Comparison of ENCODE assay signal across 8 cellular contexts in the genomic region with DNA sequence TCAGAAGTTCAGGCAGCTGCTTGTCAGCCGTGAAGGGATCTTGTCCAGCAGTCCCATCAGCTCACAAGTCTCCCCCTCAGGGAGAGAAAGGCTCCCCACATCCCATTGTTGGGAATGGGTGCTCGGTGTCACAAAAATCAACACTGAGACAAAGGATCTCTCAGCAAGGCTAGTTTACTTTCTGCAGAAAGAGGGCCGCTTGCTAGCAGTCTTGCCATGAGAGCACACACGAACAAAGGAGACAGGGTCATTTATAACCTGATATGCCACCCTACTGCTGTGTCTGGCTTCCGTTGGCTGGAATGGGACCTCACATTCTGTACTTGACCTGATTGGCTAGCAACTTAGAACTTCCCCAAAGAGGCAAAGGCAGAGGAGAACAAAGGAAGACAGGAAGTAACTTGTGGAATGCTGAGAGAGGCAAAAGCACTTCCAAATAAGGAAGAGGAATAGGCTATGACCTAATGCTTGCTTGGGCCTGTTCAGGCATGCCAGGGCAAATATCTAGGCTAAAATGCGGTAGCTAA. TPM values are rescaled to one million over a fixed set of nuclear protein-coding genes. Genes with fewer than 3 reads are reported as not detected.
DNase-seq lines count a peak whose midpoint lies in the region; ATAC-seq and TF ChIP-seq lines count a peak whose summit lies in the region.

No MANE protein-coding gene starts in this region.

- H3K4me1 Mint-ChIP-seq in MCF 10A (ENCODE audit: insufficient read depth, unreplicated experiment), result peaks cover 27% of the 10 kb centered on the region
- no peaks in the 10 kb centered on the region for H3K4me1 Mint-ChIP-seq in natural killer cell treated with Interleukin-12 subunit alpha and Interleukin-12 subunit beta and Interleukin-15 and Interleukin-18, amount 100 ng/mL, for 72 hours (ENCODE audit: low read depth in 2 of 2)

- H3K4me3 Mint-ChIP-seq in MCF 10A (ENCODE audit: unreplicated experiment), result peak overlapping the region; percentile 62
- no peak overlapping the region for H3K4me3 Mint-ChIP-seq in natural killer cell treated with Interleukin-12 subunit alpha and Interleukin-12 subunit beta and Interleukin-15 and Interleukin-18, amount 100 ng/mL, for 72 hours

- no peaks in the 10 kb centered on the region for H3K9me3 ChIP-seq in transverse colon

- H3K27ac ChIP-seq in transverse colon, result peak overlapping the region; percentile 49 to 67 (median 58)

- H3K4me3 ChIP-seq in transverse colon, result no peak overlapping the region

- TF ChIP-seq CTCF in MCF 10A (IDR thresholded peaks at IDR 0.05; ENCODE audit: unreplicated experiment) (no peak), transverse colon (IDR thresholded peaks at IDR 0.05) (no peak)

- in situ Hi-C loops in transverse colon (cut with MboI; ENCODE audit: low pct_ligation_motif_present in 1 of 4, low pct_unique_long_range_greater_than_20kb in 1 of 4, low sequenced_read_pairs in 3 of 4), result no loop called here

- no peaks in the 10 kb centered on the region for H3K27me3 Mint-ChIP-seq in MCF 10A (ENCODE audit: insufficient read depth, unreplicated experiment)
- peaks cover 46 to 78% of the 10 kb centered on the region in 2 donors for H3K27me3 Mint-ChIP-seq in natural killer cell treated with Interleukin-12 subunit alpha and Interleukin-12 subunit beta and Interleukin-15 and Interleukin-18, amount 100 ng/mL, for 72 hours

- no peak for TF ChIP-seq POLR2A in transverse colon (IDR thresholded peaks at IDR 0.05)

- 29 to 58% methylated on average over 1 to 6 of the region's 6 CpGs for WGBS in transverse colon (ENCODE audit: low coverage in 1 of 2), 2 donors

- H3K27me3 ChIP-seq in transverse colon, result peaks cover 5% of the 10 kb centered on the region

- DNase-seq in GM03348 (ENCODE audit: low spot score) (peak; percentile 60), NCI-H2196 treated with DMSO at 0.1 percent for 48 hours (lab: John Stamatoyannopoulos, UW; ENCODE audit: unreplicated experiment) (peak; percentile 95), MCF 10A (ENCODE audit: unreplicated experiment) (peak; percentile 95), left colon (peak; percentile 6 to 30), transverse colon (no peak)
- no peak for DNase-seq in natural killer cell treated with Interleukin-12 subunit alpha and Interleukin-12 subunit beta and Interleukin-15 and Interleukin-18, amount 100 ng/mL, for 72 hours (ENCODE audit: low spot score)
- DNase-seq in activated naive CD4-positive, alpha-beta T cell treated with Interleukin-2 at 50 U/mL for 16 hours, result no peak

- no peak for ATAC-seq in left colon
- ATAC-seq in natural killer cell treated with Interleukin-12 subunit alpha and Interleukin-12 subunit beta and Interleukin-15 and Interleukin-18, amount 100 ng/mL, for 72 hours, result no peak
- ATAC-seq in GM18498 (IDR thresholded peaks at IDR 0.05; ENCODE audit: unreplicated experiment), result no peak

- H3K9me3 Mint-ChIP-seq in MCF 10A (ENCODE audit: unreplicated experiment), result no peaks in the 10 kb centered on the region
- no peaks in the 10 kb centered on the region for H3K9me3 Mint-ChIP-seq in natural killer cell treated with Interleukin-12 subunit alpha and Interleukin-12 subunit beta and Interleukin-15 and Interleukin-18, amount 100 ng/mL, for 72 hours

- peaks cover 16% of the 10 kb centered on the region for H3K36me3 Mint-ChIP-seq in MCF 10A (ENCODE audit: insufficient read depth, unreplicated experiment)
- H3K36me3 Mint-ChIP-seq in natural killer cell treated with Interleukin-12 subunit alpha and Interleukin-12 subunit beta and Interleukin-15 and Interleukin-18, amount 100 ng/mL, for 72 hours, result no peaks in the 10 kb centered on the region

- H3K27ac Mint-ChIP-seq in MCF 10A (ENCODE audit: low read depth, unreplicated experiment), result peak overlapping the region; percentile 99
- no peak overlapping the region for H3K27ac Mint-ChIP-seq in natural killer cell treated with Interleukin-12 subunit alpha and Interleukin-12 subunit beta and Interleukin-15 and Interleukin-18, amount 100 ng/mL, for 72 hours

- no peak for TF ChIP-seq EP300 in transverse colon (IDR thresholded peaks at IDR 0.05; ENCODE audit: low read depth)

- peaks cover 0 to 15% (median 11%) of the 10 kb centered on the region in 4 donors for H3K4me1 ChIP-seq in transverse colon

- POLR2A ChIA-PET in MCF 10A (lab: Yijun Ruan, JAX), result interaction anchor here (0.6 to 3.1 kb wide), 10 partner anchors 8 to 460 kb away, joined by 3 to 22 read pairs (median 7); partner anchors contain the start of genes IGFL2 and IGFL3

- H3K36me3 ChIP-seq in transverse colon, result no peaks in the 10 kb centered on the region

- BruUV-seq in MCF 10A (replicated peaks; lab: Mats Ljungman, UMichigan), result no TSS peak

- intact Hi-C loops in MCF 10A (cut with micrococcal nuclease) (no loop called here), left colon (cut with DNase I, micrococcal nuclease) (no loop called here), transverse colon (cut with DNase I; ENCODE audit: low total_unique reads) (no loop called here)

- CTCF ChIA-PET in MCF 10A (lab: Yijun Ruan, JAX), result no interaction called here

RNA-seq across cellular contexts. Expression of gene IGFL3, which starts 8.7 kb away (rescaled TPM):
- not detected in 2 replicates for total RNA-seq in MCF 10A (2022)
- not detected for total RNA-seq in left colon
- not detected for total RNA-seq in transverse colon
- not detected for total RNA-seq in natural killer cell treated with Interleukin-12 subunit alpha and Interleukin-12 subunit beta and Interleukin-15 and Interleukin-18, amount 100 ng/mL, for 72 hours

RNA-seq across cellular contexts. Expression of gene IGFL2, which starts 14.9 kb away (rescaled TPM):
- 1.3 TPM in 1 of 2 replicates, not detected in the other for total RNA-seq in MCF 10A (2022)
- total RNA-seq in left colon, result not detected
- total RNA-seq in transverse colon, result not detected
- total RNA-seq in natural killer cell treated with Interleukin-12 subunit alpha and Interleukin-12 subunit beta and Interleukin-15 and Interleukin-18, amount 100 ng/mL, for 72 hours, result not detected

Comparison
In these comparisons a context has a peak if more than half of its experiments do, and no peak if none do; other contexts are left out.
1. DNase-seq: peak in GM03348 (single experiment), NCI-H2196 treated with DMSO at 0.1 percent for 48 hours (single experiment), MCF 10A (single experiment) and left colon (2 of 2); none in transverse colon (single experiment), natural killer cell treated with Interleukin-12 subunit alpha and Interleukin-12 subunit beta and Interleukin-15 and Interleukin-18, amount 100 ng/mL, for 72 hours (single experiment) and activated naive CD4-positive, alpha-beta T cell treated with Interleukin-2 at 50 U/mL for 16 hours (single experiment).